23 cellular contexts compared by ENCODE assay signal in genomic region chr12:86663691-86664090, GRCh38.
DNase-seq lines count a peak whose midpoint lies in the region; ATAC-seq and TF ChIP-seq lines count a peak whose summit lies in the region.
"Had no signal": no experiment of that assay in that cellular context is flagged by ENCODE, and none has a peak within 500 bp of the region (broad histone marks: within the 10 kb centered on the region; RNA-seq: fewer than 3 reads in every experiment).

No MANE protein-coding gene starts in this region.

- POLR2A ChIA-PET in MCF 10A (lab: Yijun Ruan, JAX): interaction anchor here (0.7 kb wide), 2 partner anchors 28 to 685 kb away, joined by 3 read pairs; no protein-coding TSS in a partner anchor

- no peaks in the 10 kb centered on the region for H3K4me1 ChIP-seq in breast epithelium
- no peaks in the 10 kb centered on the region for H3K4me1 ChIP-seq in lower lobe of right lung

- no TSS peak for BruUV-seq in MCF 10A (replicated peaks; lab: Mats Ljungman, UMichigan)

- no peaks in the 10 kb centered on the region for H3K9me3 ChIP-seq in breast epithelium
- no peaks in the 10 kb centered on the region for H3K9me3 ChIP-seq in lower lobe of right lung
- H3K9me3 ChIP-seq: HAP-1, mucosa of descending colon, thoracic aorta had no signal

- no peak overlapping the region for H3K4me3 Mint-ChIP-seq in MCF 10A (ENCODE audit: unreplicated experiment)
- peak overlapping the region; percentile 60 for H3K4me3 Mint-ChIP-seq in stimulated activated memory B cell treated with anti-CD40 and anti-IgM and Interleukin-4, amounts not matched to agents 10 μg/mL and 1 μg/mL and 100 μg/mL, for 72 hours
- H3K4me3 Mint-ChIP-seq: CD14-positive monocyte, immature natural killer cell, neural crest cell had no signal

- no peak for TF ChIP-seq POLR2A in breast epithelium (IDR thresholded peaks at IDR 0.05)

- peak; percentile 30 for DNase-seq in MCF 10A (ENCODE audit: unreplicated experiment)
- DNase-seq in breast epithelium (ENCODE audit: low spot score in 2 of 2): no peak
- DNase-seq in NCI-H2227 (lab: John Stamatoyannopoulos, UW; ENCODE audit: unreplicated experiment): peak; percentile 21
- peak; percentile 52 for DNase-seq in astrocyte of the hippocampus (ENCODE audit: low read depth, low spot score)
- no peak for DNase-seq in T-helper 1 cell
- DNase-seq in lower lobe of right lung: no peak
- DNase-seq: activated CD4-positive, alpha-beta T cell treated with anti-CD3 and anti-CD28 coated beads for 1 hour; GF-D8; immature natural killer cell; Karpas-422; mucosa of descending colon; NCI-H1092 treated with DMSO at 0.1 percent for 48 hours; NCI-H2171 treated with DMSO at 0.1 percent for 48 hours; stimulated activated CD4-positive, alpha-beta T cell treated with anti-CD3 and anti-CD28 coated beads, Interleukin-1b, Interleukin-23, amount 100 ng/mL, for 48 hours; stimulated activated naive CD4-positive, alpha-beta T cell had no signal

- H3K27me3 Mint-ChIP-seq in MCF 10A (ENCODE audit: insufficient read depth, unreplicated experiment): no peaks in the 10 kb centered on the region
- H3K27me3 Mint-ChIP-seq in stimulated activated memory B cell treated with anti-CD40 and anti-IgM and Interleukin-4, amounts not matched to agents 10 μg/mL and 1 μg/mL and 100 μg/mL, for 72 hours: no peaks in the 10 kb centered on the region

- no peak overlapping the region for H3K27ac Mint-ChIP-seq in MCF 10A (ENCODE audit: low read depth, unreplicated experiment)
- H3K27ac Mint-ChIP-seq in stimulated activated memory B cell treated with anti-CD40 and anti-IgM and Interleukin-4, amounts not matched to agents 10 μg/mL and 1 μg/mL and 100 μg/mL, for 72 hours: peak overlapping the region; percentile 35
- H3K27ac Mint-ChIP-seq: activated naive CD4-positive, alpha-beta T cell treated with anti-CD3 and anti-CD28 coated beads, Interleukin-2, amount 50 U/mL, for 72 hours; CD14-positive monocyte; immature natural killer cell had no signal

- no peak overlapping the region for H3K4me3 ChIP-seq in breast epithelium
- no peak overlapping the region for H3K4me3 ChIP-seq in lower lobe of right lung
- H3K4me3 ChIP-seq: HAP-1, mucosa of descending colon, thoracic aorta had no signal

- H3K9me3 Mint-ChIP-seq in MCF 10A (ENCODE audit: unreplicated experiment): no peaks in the 10 kb centered on the region
- H3K9me3 Mint-ChIP-seq in stimulated activated memory B cell treated with anti-CD40 and anti-IgM and Interleukin-4, amounts not matched to agents 10 μg/mL and 1 μg/mL and 100 μg/mL, for 72 hours: peaks cover 3% of the 10 kb centered on the region
- H3K9me3 Mint-ChIP-seq: neural crest cell had no signal

- no peak overlapping the region for H3K27ac ChIP-seq in breast epithelium
- no peak overlapping the region for H3K27ac ChIP-seq in lower lobe of right lung
- H3K27ac ChIP-seq: RWPE1, thoracic aorta had no signal

- no peaks in the 10 kb centered on the region for H3K36me3 ChIP-seq in breast epithelium
- no peaks in the 10 kb centered on the region for H3K36me3 ChIP-seq in lower lobe of right lung
- H3K36me3 ChIP-seq: HAP-1, thoracic aorta had no signal

- intact Hi-C loops in MCF 10A (cut with micrococcal nuclease) (no loop called here), breast epithelium (cut with DNase I; ENCODE audit: low total_unique reads) (no loop called here), lower lobe of right lung (cut with DNase I) (no loop called here)

- no peaks in the 10 kb centered on the region for H3K36me3 Mint-ChIP-seq in MCF 10A (ENCODE audit: insufficient read depth, unreplicated experiment)
- H3K36me3 Mint-ChIP-seq in stimulated activated memory B cell treated with anti-CD40 and anti-IgM and Interleukin-4, amounts not matched to agents 10 μg/mL and 1 μg/mL and 100 μg/mL, for 72 hours: no peaks in the 10 kb centered on the region
- H3K36me3 Mint-ChIP-seq: activated naive CD4-positive, alpha-beta T cell treated with anti-CD3 and anti-CD28 coated beads, Interleukin-2, amount 50 U/mL, for 72 hours; CD14-positive monocyte had no signal

- H3K4me1 Mint-ChIP-seq in MCF 10A (ENCODE audit: insufficient read depth, unreplicated experiment): peaks cover 36% of the 10 kb centered on the region
- H3K4me1 Mint-ChIP-seq in stimulated activated memory B cell treated with anti-CD40 and anti-IgM and Interleukin-4, amounts not matched to agents 10 μg/mL and 1 μg/mL and 100 μg/mL, for 72 hours: peaks cover 6% of the 10 kb centered on the region
- H3K4me1 Mint-ChIP-seq: CD14-positive monocyte, immature natural killer cell, neural crest cell had no signal

- no peak for TF ChIP-seq CTCF in MCF 10A (IDR thresholded peaks at IDR 0.05; ENCODE audit: unreplicated experiment)
- no peak for TF ChIP-seq CTCF in breast epithelium (IDR thresholded peaks at IDR 0.05)
- TF ChIP-seq CTCF in lower lobe of right lung (IDR thresholded peaks at IDR 0.05): no peak

- no peaks in the 10 kb centered on the region for H3K27me3 ChIP-seq in breast epithelium
- no peaks in the 10 kb centered on the region for H3K27me3 ChIP-seq in lower lobe of right lung (ENCODE audit: low read depth)

- no peak for ATAC-seq in stimulated activated memory B cell treated with anti-CD40 and anti-IgM and Interleukin-4, amounts not matched to agents 10 μg/mL and 1 μg/mL and 100 μg/mL, for 72 hours
- ATAC-seq in lower lobe of right lung: no peak
- no peak for ATAC-seq in GM18907 (IDR thresholded peaks at IDR 0.05; ENCODE audit: unreplicated experiment)
- ATAC-seq: activated naive CD4-positive, alpha-beta T cell treated with anti-CD3 and anti-CD28 coated beads, Interleukin-2, amount 50 U/mL, for 72 hours; mucosa of descending colon had no signal

- CTCF ChIA-PET in MCF 10A (lab: Yijun Ruan, JAX): no interaction called here

Comparison
In these comparisons a context has a peak if more than half of its experiments do, and no peak if none do; other contexts are left out.
1. DNase-seq: peak in MCF 10A (single experiment), NCI-H2227 (single experiment) and astrocyte of the hippocampus (single experiment); none in breast epithelium (0 of 2), T-helper 1 cell (0 of 5) and lower lobe of right lung (single experiment).